ENCODE assay signal across 8 cellular contexts in the genomic region with DNA sequence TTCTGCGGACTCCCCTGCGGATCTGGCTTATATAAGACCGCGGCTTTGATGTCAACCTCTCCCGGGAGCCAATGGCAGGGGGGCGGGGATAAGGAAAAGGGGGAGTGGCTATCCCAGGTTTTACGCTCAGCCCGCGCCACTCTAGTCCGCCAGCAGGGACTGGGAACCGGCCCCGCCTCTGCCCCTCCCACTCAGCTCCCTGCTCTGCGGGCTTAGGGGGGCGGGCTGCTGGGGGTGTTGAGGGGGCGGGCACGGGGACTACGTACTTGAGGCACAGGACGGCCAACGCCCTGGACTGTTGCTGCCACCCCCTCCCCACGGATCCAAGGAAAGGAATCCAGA. TPM values are rescaled to one million over a fixed set of nuclear protein-coding genes. Genes with fewer than 3 reads are reported as not detected.
DNase-seq lines count a peak whose midpoint lies in the region; ATAC-seq, FAIRE-seq and TF ChIP-seq lines count a peak whose summit lies in the region.

A gene (minus strand): TSS at position 4 of the 342 bp plus-strand sequence. CDS start 219 bp downstream, outside the sequence.

- DNase-seq in AG09309 (ENCODE audit: low read depth) (no peak), LHCN-M2 (ENCODE audit: low read depth) (peak; percentile 24), kidney (peak; percentile 76), type B pancreatic cell (ENCODE audit: extremely low spot score, unreplicated experiment) (no peak)
- DNase-seq in activated naive CD8-positive, alpha-beta T cell treated with anti-CD3 and anti-CD28 coated beads, Interleukin-2, amount 50 U/mL, for 24 hours, result no peak
- DNase-seq in effector CD8-positive, alpha-beta T cell (lab: John Stamatoyannopoulos, UW), result no peak
- no peak for DNase-seq in activated naive CD4-positive, alpha-beta T cell treated with anti-CD3 and anti-CD28 coated beads, Interleukin-2, amount 50 U/mL, for 16 hours

- FAIRE-seq in kidney (lab: Jason Lieb, UNC), result no peak

- peaks cover 87% of the 10 kb centered on the region for H3K27me3 Mint-ChIP-seq in activated naive CD8-positive, alpha-beta T cell treated with anti-CD3 and anti-CD28 coated beads, Interleukin-2, amount 50 U/mL, for 24 hours
- H3K27me3 Mint-ChIP-seq in type B pancreatic cell, result peaks cover 96% of the 10 kb centered on the region

- intact Hi-C loops in kidney (cut with DNase I), result no loop called here

- H3K9ac ChIP-seq in kidney (ENCODE audit: low read length in 2 of 2), result no peak within 1 kb of the TSS

- peak within 1 kb of the TSS; percentile 2 for H3K27ac Mint-ChIP-seq in activated naive CD8-positive, alpha-beta T cell treated with anti-CD3 and anti-CD28 coated beads, Interleukin-2, amount 50 U/mL, for 24 hours
- peak within 1 kb of the TSS; percentile 46 for H3K27ac Mint-ChIP-seq in type B pancreatic cell

- H3K4me1 ChIP-seq in kidney (ENCODE audit: control insufficient read depth in 1 of 2, insufficient read depth in 1 of 2, low read depth in 1 of 2, low read length in 2 of 2), result peaks cover 4 to 20% of the 10 kb centered on the region in 2 donors

- H3K36me3 ChIP-seq in kidney (ENCODE audit: control insufficient read depth in 1 of 2, insufficient read depth in 2 of 2, low read length in 2 of 2), result no peaks in the 10 kb centered on the region

- no peaks in the 10 kb centered on the region for H3K36me3 Mint-ChIP-seq in activated naive CD8-positive, alpha-beta T cell treated with anti-CD3 and anti-CD28 coated beads, Interleukin-2, amount 50 U/mL, for 24 hours (ENCODE audit: low read depth)
- no peaks in the 10 kb centered on the region for H3K36me3 Mint-ChIP-seq in type B pancreatic cell

- no peak for ATAC-seq in activated naive CD8-positive, alpha-beta T cell treated with anti-CD3 and anti-CD28 coated beads, Interleukin-2, amount 50 U/mL, for 24 hours
- ATAC-seq in HG03442 (IDR thresholded peaks at IDR 0.05; ENCODE audit: unreplicated experiment), result no peak

- no peaks in the 10 kb centered on the region for H3K9me3 Mint-ChIP-seq in activated naive CD8-positive, alpha-beta T cell treated with anti-CD3 and anti-CD28 coated beads, Interleukin-2, amount 50 U/mL, for 24 hours
- no peaks in the 10 kb centered on the region for H3K9me3 Mint-ChIP-seq in type B pancreatic cell

- no peak within 1 kb of the TSS for H3K27ac ChIP-seq in kidney (ENCODE audit: low read depth in 2 of 2, low read length in 2 of 2)

- TF ChIP-seq CTCF in AG09309 (IDR thresholded peaks at IDR 0.05; ENCODE audit: control insufficient read depth, insufficient read depth, low read depth, low read length, missing control alignments), result no peak
- TF ChIP-seq CTCF in kidney (IDR thresholded peaks at IDR 0.05; ENCODE audit: borderline replicate concordance, extremely low read depth, insufficient read depth), result no peak
- peak; percentile 37 for TF ChIP-seq CTCF in type B pancreatic cell (conservative IDR thresholded peaks at IDR 0.05)

- peak within 1 kb of the TSS; percentile 26 for H3K4me3 ChIP-seq in AG09309 (ENCODE audit: control insufficient read depth, low read depth, low read length)
- H3K4me3 ChIP-seq in kidney (ENCODE audit: low read length in 2 of 2), result peak within 1 kb of the TSS; percentile 13 to 28

- H3K4me3 Mint-ChIP-seq in activated naive CD8-positive, alpha-beta T cell treated with anti-CD3 and anti-CD28 coated beads, Interleukin-2, amount 50 U/mL, for 24 hours, result peak within 1 kb of the TSS; percentile 27
- peak within 1 kb of the TSS; percentile 83 for H3K4me3 Mint-ChIP-seq in type B pancreatic cell

- H3K4me1 Mint-ChIP-seq in activated naive CD8-positive, alpha-beta T cell treated with anti-CD3 and anti-CD28 coated beads, Interleukin-2, amount 50 U/mL, for 24 hours, result peaks cover 56% of the 10 kb centered on the region
- peaks cover 27% of the 10 kb centered on the region for H3K4me1 Mint-ChIP-seq in type B pancreatic cell (ENCODE audit: unreplicated experiment)

- no peaks in the 10 kb centered on the region for H3K9me3 ChIP-seq in kidney (ENCODE audit: control insufficient read depth in 1 of 2, low read length in 2 of 2)

RNA-seq across cellular contexts. Expression of the gene that starts here (rescaled TPM):
- not detected in 2 replicates for total RNA-seq in LHCN-M2 (2014; rRNA removed)
- not detected for polyA plus RNA-seq in LHCN-M2 (2012)
- total RNA-seq in kidney, result not detected
- not detected for polyA plus RNA-seq in kidney (ENCODE audit: insufficient read depth, low read depth, low replicate concordance)
- 2.4 and 17.9 TPM in 2 replicates for total RNA-seq in type B pancreatic cell (ENCODE audit: low replicate concordance)

Comparison
In these comparisons a context has a peak if more than half of its experiments do, and no peak if none do; other contexts are left out.
1. Peak in DNase-seq in LHCN-M2; RNA of the gene not detected or under 1 TPM.
2. Peak in DNase-seq and H3K4me3 ChIP-seq in kidney; RNA of the gene not detected or under 1 TPM.